In the genomic region with DNA sequence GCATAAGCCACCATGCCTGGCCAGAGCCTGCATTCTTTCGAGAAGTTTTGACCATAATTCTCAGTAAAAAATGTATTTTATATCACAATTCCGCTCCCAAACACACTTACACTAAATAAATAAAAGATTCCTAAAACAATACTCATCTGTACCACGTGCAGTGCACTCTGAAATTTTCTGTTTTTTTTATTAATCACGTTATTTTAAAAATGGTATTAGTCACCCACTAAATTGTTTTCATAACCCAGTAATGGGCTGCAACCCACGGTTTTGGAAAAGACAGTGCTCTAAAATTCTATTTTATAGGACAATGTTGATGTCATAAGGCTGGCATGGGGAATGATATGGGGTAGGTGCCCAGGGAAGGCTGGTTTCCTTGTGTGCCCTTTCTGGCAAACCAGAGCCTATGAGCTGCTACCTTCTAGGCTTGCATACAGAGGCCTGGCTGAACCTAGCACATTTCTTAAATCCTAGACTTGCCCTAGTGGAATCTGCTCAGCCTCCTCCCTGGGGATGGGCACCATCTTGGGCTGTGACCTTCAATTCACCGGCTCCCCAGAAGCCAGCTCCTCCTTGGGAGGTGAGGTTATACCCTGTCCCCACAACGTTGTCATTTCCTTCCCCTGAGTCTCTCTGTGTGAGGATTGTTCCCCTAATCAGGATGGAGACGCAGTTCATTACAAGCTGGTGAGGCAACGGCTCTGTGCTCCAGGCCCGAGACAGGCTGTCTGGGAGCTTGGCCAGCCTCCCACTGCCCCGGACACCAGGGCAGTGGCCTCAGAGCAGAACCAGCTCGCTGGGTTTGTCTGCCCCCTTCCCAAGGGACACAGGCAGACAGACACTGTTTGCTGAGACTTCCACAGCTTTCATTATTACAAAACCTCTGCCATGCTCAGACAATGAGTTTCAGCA, we compare ENCODE assay signal across 11 cellular contexts.
A peak's percentile ranks its signal among the peaks of the same experiment; 100 is the strongest.
DNase-seq lines count a peak whose midpoint lies in the region; ATAC-seq and TF ChIP-seq lines count a peak whose summit lies in the region.
"Had no signal": no experiment of that assay in that cellular context is flagged by ENCODE, and none has a peak within 500 bp of the region (broad histone marks: within the 10 kb centered on the region; RNA-seq: fewer than 3 reads in every experiment).

No MANE protein-coding gene starts in this region.

- in situ Hi-C loops in brain microvascular endothelial cell (cut with HindIII; ENCODE audit: low pct_ligation_motif_present, low sequenced_read_pairs), result no loop called here
- in situ Hi-C loops in GM13976 (cut with MboI; ENCODE audit: low sequenced_read_pairs, unreplicated experiment), result no loop called here

- peaks cover 8 to 36% of the 10 kb centered on the region in 2 donors for H3K27me3 Mint-ChIP-seq in T-cell

- no peak for ATAC-seq in T-cell (replicated peaks in 1 of 4)

- TF ChIP-seq CTCF in brain microvascular endothelial cell (IDR thresholded peaks at IDR 0.05; ENCODE audit: low read depth, low read length, missing control alignments) (no peak), smooth muscle cell (IDR thresholded peaks at IDR 0.05; ENCODE audit: borderline replicate concordance, insufficient read depth, poor library complexity, severe bottlenecking) (no peak), GM13976 (IDR thresholded peaks at IDR 0.05; ENCODE audit: borderline replicate concordance, control extremely low read depth, extremely low read depth, insufficient read depth, missing control alignments) (no peak)

- peaks cover 8% of the 10 kb centered on the region for H3K4me1 ChIP-seq in smooth muscle cell (ENCODE audit: low read depth)

- H3K9me3 Mint-ChIP-seq in T-cell, result no peaks in the 10 kb centered on the region
- H3K9me3 Mint-ChIP-seq: T-helper 2 cell treated with Interferon-gamma antibody and Interleukin-4, amounts not matched to agents 5 μg/mL and 100 μg/mL, for 36 hours had no signal

- no peak overlapping the region for H3K4me3 ChIP-seq in brain microvascular endothelial cell (ENCODE audit: low read depth, low read length)
- no peak overlapping the region for H3K4me3 ChIP-seq in smooth muscle cell

- peaks cover 9% of the 10 kb centered on the region for H3F3A ChIP-seq in smooth muscle cell (ENCODE audit: low read depth)

- no peaks in the 10 kb centered on the region for H3K9me3 ChIP-seq in smooth muscle cell (replicated peaks; ENCODE audit: low read depth)

- WGBS in smooth muscle cell (ENCODE audit: low lambda C conversion rate), result 28% methylated on average over 12 of the region's 12 CpGs

- H3K27ac ChIP-seq in brain microvascular endothelial cell, result peak overlapping the region; percentile 99
- H3K27ac ChIP-seq in smooth muscle cell (ENCODE audit: low read depth), result peak overlapping the region; percentile 95

- CTCF ChIA-PET in T-cell (lab: Charles Lee), result no interaction called here

- DNase-seq in GOT3 (lab: John Stamatoyannopoulos, UW), result peak; percentile 21
- peak; percentile 92 for DNase-seq in brain microvascular endothelial cell
- peak; percentile 11 to 16 for DNase-seq in hippocampal formation (lab: John Stamatoyannopoulos, UW)
- DNase-seq in smooth muscle cell (lab: John Stamatoyannopoulos, UW; ENCODE audit: unreplicated experiment), result no peak
- no peak for DNase-seq in NCI-H2029 treated with DMSO at 0.1 percent for 48 hours (lab: John Stamatoyannopoulos, UW)
- DNase-seq in T-cell, result no peak
- no peak for DNase-seq in activated CD4-positive, alpha-beta T cell treated with anti-CD3 and anti-CD28 coated beads, Interleukin-2, amount 50 U/mL, for 4 hours
- no peak for DNase-seq in GM13976 (ENCODE audit: low spot score)
- DNase-seq: NCI-H1092 treated with DMSO at 0.1 percent for 48 hours had no signal

- H3K36me3 ChIP-seq in brain microvascular endothelial cell (replicated peaks) (no peaks in the 10 kb centered on the region), smooth muscle cell (ENCODE audit: low read depth) (no peaks in the 10 kb centered on the region)

- no peaks in the 10 kb centered on the region for H4K20me1 ChIP-seq in smooth muscle cell (ENCODE audit: low read depth)

- H3K4me1 Mint-ChIP-seq in T-cell, result no peaks in the 10 kb centered on the region

- H3K36me3 Mint-ChIP-seq in T-cell, result no peaks in the 10 kb centered on the region
- H3K36me3 Mint-ChIP-seq: activated naive CD8-positive, alpha-beta T cell had no signal

- peak overlapping the region; percentile 77 for H3K9ac ChIP-seq in smooth muscle cell (ENCODE audit: low read depth)

- no peak overlapping the region for H3K4me3 Mint-ChIP-seq in T-cell
- H3K4me3 Mint-ChIP-seq: activated naive CD8-positive, alpha-beta T cell; T-helper 2 cell treated with Interferon-gamma antibody and Interleukin-4, amounts not matched to agents 5 μg/mL and 100 μg/mL, for 36 hours had no signal

- peak overlapping the region; percentile 28 for H2AFZ ChIP-seq in smooth muscle cell (ENCODE audit: low read depth)

- peak overlapping the region; percentile 30 for H3K4me2 ChIP-seq in smooth muscle cell

- POLR2A ChIA-PET in T-cell (lab: Charles Lee), result no interaction called here

- H3K27ac Mint-ChIP-seq in T-cell, result no peak overlapping the region
- H3K27ac Mint-ChIP-seq: activated naive CD8-positive, alpha-beta T cell; T-helper 2 cell treated with Interferon-gamma antibody and Interleukin-4, amounts not matched to agents 5 μg/mL and 100 μg/mL, for 36 hours had no signal

- no peaks in the 10 kb centered on the region for H3K27me3 ChIP-seq in brain microvascular endothelial cell (replicated peaks)
- no peaks in the 10 kb centered on the region for H3K27me3 ChIP-seq in smooth muscle cell (ENCODE audit: low read depth)

- H3K79me2 ChIP-seq in smooth muscle cell (ENCODE audit: low read depth), result no peaks in the 10 kb centered on the region

Comparison
In these comparisons a context has a peak if more than half of its experiments do, and no peak if none do; other contexts are left out.
1. DNase-seq: peak in GOT3 (single experiment), brain microvascular endothelial cell (single experiment) and hippocampal formation (2 of 2); none in smooth muscle cell (single experiment), NCI-H2029 treated with DMSO at 0.1 percent for 48 hours (single experiment), T-cell (0 of 34), activated CD4-positive, alpha-beta T cell treated with anti-CD3 and anti-CD28 coated beads, Interleukin-2, amount 50 U/mL, for 4 hours (0 of 2) and GM13976 (single experiment).